ENCODE assay signal across 8 cellular contexts in the genomic region with DNA sequence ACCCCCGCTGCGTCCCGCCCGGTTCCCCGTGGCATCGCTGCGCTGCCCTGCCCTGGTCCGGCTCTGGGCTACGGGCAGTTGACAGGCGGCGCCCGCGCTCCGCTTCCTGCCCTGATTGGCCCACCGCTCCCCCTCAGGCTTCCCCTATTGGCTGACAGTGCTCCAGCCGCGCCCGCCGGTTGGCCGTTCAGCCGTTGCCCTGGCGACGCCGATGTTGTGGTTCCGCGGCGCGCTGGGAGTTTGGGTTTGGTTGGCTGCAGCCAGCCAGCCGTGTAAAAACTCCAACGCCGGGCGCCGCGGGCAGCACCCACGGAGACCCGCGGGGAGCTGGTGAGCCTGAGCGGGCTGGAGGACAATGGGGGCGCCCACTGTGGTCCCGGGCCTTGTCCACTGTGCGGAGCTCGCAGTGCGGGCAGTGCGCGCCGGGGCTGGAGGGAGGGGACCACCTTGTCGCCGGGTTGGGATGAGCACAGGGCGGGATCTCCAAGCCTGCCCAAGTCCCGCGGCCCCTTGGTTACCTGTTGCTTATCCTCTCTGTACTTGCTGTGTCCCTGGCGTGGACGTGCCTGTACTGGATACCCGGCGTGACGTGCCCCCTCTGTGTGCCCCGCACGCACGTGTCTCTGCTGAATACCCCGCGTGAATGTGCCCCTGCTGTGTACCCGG. TPM values are rescaled to one million over a fixed set of nuclear protein-coding genes. Genes with fewer than 3 reads are reported as not detected.
A peak's percentile ranks its signal among the peaks of the same experiment; 100 is the strongest.
DNase-seq lines count a peak whose midpoint lies in the region; ATAC-seq, FAIRE-seq and TF ChIP-seq lines count a peak whose summit lies in the region.

A gene (plus strand): TSS at position 243 of the 666 bp plus-strand sequence. CDS start 766 bp downstream, outside the sequence.

- peaks cover 0 to 20% (median 13%) of the 10 kb centered on the region in 4 experiments; a peak in 6 of 7 replicates for H3K4me1 ChIP-seq in H1 (replicated peaks in 1 of 4; ENCODE audit: control insufficient read depth in 3 of 4, insufficient read depth in 4 of 4, low read length in 3 of 4)
- H3K4me1 ChIP-seq in mesenchymal stem cell (ENCODE audit: control insufficient read depth, insufficient read depth, low read depth, low read length) = peaks cover 12% of the 10 kb centered on the region

- H3K9me3 ChIP-seq in H1 (ENCODE audit: insufficient read depth in 2 of 2, low read depth in 1 of 2, low read length in 1 of 2) (no peaks in the 10 kb centered on the region), mesenchymal stem cell (ENCODE audit: control insufficient read depth, low read length) (no peaks in the 10 kb centered on the region)

- TF ChIP-seq POLR2A in H1 (IDR thresholded peaks at IDR 0.05; ENCODE audit: control extremely low read depth in 1 of 2, low read depth in 2 of 2, low read length in 2 of 2) = no peak

- ATAC-seq in GM18909 (IDR thresholded peaks at IDR 0.05; ENCODE audit: poor library complexity, unreplicated experiment) = peak; percentile 98
- ATAC-seq in HG03139 (IDR thresholded peaks at IDR 0.05; ENCODE audit: unreplicated experiment) = peak; percentile 100

- H3K23ac ChIP-seq in H1 (ENCODE audit: insufficient read length) (no peak within 1 kb of the TSS), mesenchymal stem cell (ENCODE audit: low read length in 2 of 2) (peak within 1 kb of the TSS in 1 of 2 experiments; percentile 98)

- H4K5ac ChIP-seq in H1 (ENCODE audit: insufficient read length, low read depth, low read length) = no peak within 1 kb of the TSS

- no peak within 1 kb of the TSS for H2BK20ac ChIP-seq in H1 (ENCODE audit: low read length)

- H4K91ac ChIP-seq in H1 (replicated peaks; ENCODE audit: insufficient read length, low read length) (no peak within 1 kb of the TSS), mesenchymal stem cell (ENCODE audit: low read length) (no peak within 1 kb of the TSS)

- TF ChIP-seq CTCF in H1 (IDR thresholded peaks at IDR 0.05; ENCODE audit: control extremely low read depth in 1 of 3, insufficient read depth in 1 of 3, low read depth in 1 of 3, low read length in 3 of 3) = peak in 1 of 3 experiments; percentile 14; a peak in 1 of 4 replicates

- H3K18ac ChIP-seq in H1 (ENCODE audit: extremely low read depth, low read length) (no peak within 1 kb of the TSS), mesenchymal stem cell (ENCODE audit: low read depth in 1 of 2, low read length in 2 of 2) (no peak within 1 kb of the TSS)

- no peak within 1 kb of the TSS for H2BK120ac ChIP-seq in H1 (replicated peaks; ENCODE audit: low read depth, low read length)
- H2BK120ac ChIP-seq in mesenchymal stem cell (ENCODE audit: low read depth, low read length) = no peak within 1 kb of the TSS

- H3K4me2 ChIP-seq in H1 (ENCODE audit: insufficient read depth in 1 of 2, low read depth in 2 of 2, low read length in 2 of 2) (peak within 1 kb of the TSS; percentile 99 to 100), mesenchymal stem cell (ENCODE audit: low read length, poor library complexity, severe bottlenecking) (peak within 1 kb of the TSS; percentile 98)

- H2AFZ ChIP-seq in H1 (ENCODE audit: low read length) (no peak within 1 kb of the TSS; the same call in 1 of the 2 replicates), mesenchymal stem cell (ENCODE audit: low read depth, low read length) (peak within 1 kb of the TSS; percentile 95)

- DNase-seq in AG08396 (ENCODE audit: low spot score) (peak; percentile 98), NCI-H524 (lab: John Stamatoyannopoulos, UW) (peak; percentile 72 to 86), H1 (ENCODE audit: low read depth in 1 of 2, low spot score in 2 of 2) (peak; percentile 54 to 94), mesenchymal stem cell (peak; percentile 90)
- peak; percentile 63 to 69 (median 67) for DNase-seq in activated CD8-positive, alpha-beta memory T cell treated with anti-CD3 and anti-CD28 coated beads for 48 hours (ENCODE audit: low read depth in 2 of 3, low spot score in 2 of 3)
- DNase-seq in stimulated activated CD4-positive, alpha-beta T cell treated with anti-CD3 and anti-CD28 coated beads, TNF-alpha, amount 100 ng/mL, for 24 hours (ENCODE audit: low read depth in 3 of 3) = peak; percentile 73 to 84 (median 73)

- peak within 1 kb of the TSS in 2 of 4 experiments; percentile 45 to 74; a peak in 3 of 7 replicates for H3K9ac ChIP-seq in H1 (replicated peaks in 1 of 4; ENCODE audit: extremely low read depth in 1 of 4, low read depth in 3 of 4, low read length in 3 of 4)
- peak within 1 kb of the TSS; percentile 80 for H3K9ac ChIP-seq in mesenchymal stem cell (ENCODE audit: low read length)

- H3K4me3 ChIP-seq in H1 (ENCODE audit: extremely low read depth in 1 of 4, insufficient read depth in 2 of 4, low read depth in 3 of 4, low read length in 4 of 4) (peak within 1 kb of the TSS; percentile 39 to 81 (median 72)), mesenchymal stem cell (ENCODE audit: insufficient read depth in 1 of 2, low read depth in 1 of 2, low read length in 2 of 2) (peak within 1 kb of the TSS; percentile 68 to 82)

- H3K27me3 ChIP-seq in H1 (replicated peaks in 1 of 4; ENCODE audit: control insufficient read depth in 3 of 4, extremely low read depth in 1 of 4, insufficient read depth in 3 of 4, low read length in 3 of 4) (peaks cover 11 to 31% (median 25%) of the 10 kb centered on the region in 4 experiments), mesenchymal stem cell (ENCODE audit: control insufficient read depth in 1 of 2, insufficient read depth in 1 of 2, low read length in 2 of 2) (peaks cover 21 to 36% of the 10 kb centered on the region in 2 experiments)

- no peak for FAIRE-seq in H1 (lab: Jason Lieb, UNC)

- H4K8ac ChIP-seq in H1 (ENCODE audit: extremely low read depth, insufficient read depth, low read length) (peak within 1 kb of the TSS; percentile 40; the same call in 1 of the 2 replicates), mesenchymal stem cell (ENCODE audit: low read length) (no peak within 1 kb of the TSS)

- no peak for TF ChIP-seq EP300 in H1 (IDR thresholded peaks at IDR 0.05; ENCODE audit: borderline replicate concordance in 1 of 2, low read depth in 2 of 2, low read length in 2 of 2)

- CTCF ChIA-PET in H1 (lab: Charles Lee; ENCODE audit: partially characterized antibody) = no interaction called here

- WGBS in H1 (ENCODE audit: extremely low coverage in 1 of 2, insufficient coverage in 1 of 2, insufficient read length in 1 of 2, insufficient replicate concordance in 2 of 2, low coverage in 1 of 2, low lambda C conversion rate in 2 of 2, missing lambda C conversion rate in 1 of 2), 2 experiments = 2% methylated on average over 39 of the region's 62 CpGs; no CpG with 5 or more reads in 1 of the 2 experiments
- WGBS in mesenchymal stem cell = under 1% methylated on average over 57 of the region's 62 CpGs

- H2BK12ac ChIP-seq in H1 (ENCODE audit: low read depth, low read length) (peak within 1 kb of the TSS; percentile 69; the same call in 1 of the 2 replicates), mesenchymal stem cell (ENCODE audit: low read length in 2 of 2) (no peak within 1 kb of the TSS)

- H3K4ac ChIP-seq in H1 (replicated peaks; ENCODE audit: insufficient read length, low read depth, low read length) = no peak within 1 kb of the TSS
- no peak within 1 kb of the TSS for H3K4ac ChIP-seq in mesenchymal stem cell (ENCODE audit: low read depth in 1 of 2, low read length in 2 of 2)

- POLR2A ChIA-PET in H1 (lab: Charles Lee; ENCODE audit: partially characterized antibody) = interaction anchor here (0.9 to 1.5 kb wide), 2 partner anchors 54 to 56 kb away, joined by 3 to 8 read pairs; a partner anchor contains a TSS

- H3K79me2 ChIP-seq in H1 (ENCODE audit: control insufficient read depth in 1 of 2, insufficient read depth in 2 of 2, low read length in 2 of 2) = no peaks in the 10 kb centered on the region

- H3K79me1 ChIP-seq in H1 (ENCODE audit: low read depth, low read length) (no peaks in the 10 kb centered on the region), mesenchymal stem cell (replicated peaks; ENCODE audit: low read length, poor library complexity, severe bottlenecking) (no peaks in the 10 kb centered on the region)

- H2BK15ac ChIP-seq in H1 (ENCODE audit: low read length) (no peak within 1 kb of the TSS; the same call in 1 of the 2 replicates), mesenchymal stem cell (ENCODE audit: low read depth, poor library complexity, severe bottlenecking) (no peak within 1 kb of the TSS)

- H3K14ac ChIP-seq in H1 (ENCODE audit: insufficient read length) = no peak within 1 kb of the TSS
- H3K14ac ChIP-seq in mesenchymal stem cell (ENCODE audit: low read length in 2 of 2) = peak within 1 kb of the TSS in 1 of 2 experiments; percentile 87

- H4K20me1 ChIP-seq in H1 (replicated peaks in 1 of 2; ENCODE audit: control insufficient read depth in 1 of 2, insufficient read depth in 2 of 2, low read length in 2 of 2) = peaks cover 0 to 3% of the 10 kb centered on the region in 2 experiments

- H3K36me3 ChIP-seq in H1 (ENCODE audit: control insufficient read depth in 2 of 4, insufficient read depth in 4 of 4, low read length in 3 of 4) (no peaks in the 10 kb centered on the region), mesenchymal stem cell (ENCODE audit: control insufficient read depth in 1 of 2, insufficient read depth in 2 of 2, low read depth in 1 of 2, low read length in 2 of 2) (no peaks in the 10 kb centered on the region)

- H3K27ac ChIP-seq in H1 (ENCODE audit: low read depth, low read length) = no peak within 1 kb of the TSS
- no peak within 1 kb of the TSS for H3K27ac ChIP-seq in mesenchymal stem cell (ENCODE audit: low read length, poor library complexity, severe bottlenecking)

- no peak within 1 kb of the TSS for H2AK5ac ChIP-seq in H1 (ENCODE audit: low read depth, low read length)
- no peak within 1 kb of the TSS for H2AK5ac ChIP-seq in mesenchymal stem cell (ENCODE audit: low read length, severe bottlenecking)

- peaks cover 16% of the 10 kb centered on the region for H3K23me2 ChIP-seq in H1 (ENCODE audit: low read depth, low read length)

- TF ChIP-seq RAD21 in H1 (IDR thresholded peaks at IDR 0.05 in 1 of 2, conservative IDR thresholded peaks at IDR 0.05 in 1 of 2; ENCODE audit: low read depth in 2 of 2, low read length in 2 of 2) = peak in 1 of 2 experiments; percentile 8; a peak in 1 of 4 replicates

- no peak within 1 kb of the TSS for H3K56ac ChIP-seq in H1 (replicated peaks; ENCODE audit: insufficient read length, low read depth, low read length)

- H2BK5ac ChIP-seq in H1 (ENCODE audit: low read depth, low read length) (no peak within 1 kb of the TSS), mesenchymal stem cell (ENCODE audit: low read depth, low read length, poor library complexity, severe bottlenecking) (no peak within 1 kb of the TSS)

RNA-seq across cellular contexts. Expression of the gene that starts here (rescaled TPM):
- total RNA-seq in H1 (2021; fragmentation: NEBNext Ultra II Directional; extraction: Animal tissue kit (Norgen Biotek cat#: 25700)) = 0.27 and 0.56 TPM in 2 replicates
- polyA plus RNA-seq in H1 (2011; rRNA removed) = 0.08 and 0.25 TPM in 2 replicates
- polyA plus RNA-seq in H1 (2011; cell fraction: cytosol; rRNA removed) = 0.27 TPM
- 0.57 TPM for polyA plus RNA-seq in H1 (2011; cell fraction: nucleus; rRNA removed)
- 0.08 to 0.43 TPM (median 0.18 TPM) in 3 of 4 replicates, not detected in the other for polyA plus RNA-seq in H1 (2012, experiment 1 of 2)
- not detected for polyA plus RNA-seq in H1 (2012, experiment 2 of 2)
- 0.30 TPM for polyA plus RNA-seq in H1 (2013, experiment 1 of 2)
- 0.24 TPM for polyA plus RNA-seq in H1 (2013, experiment 2 of 2)
- polyA minus RNA-seq in H1 (2011; rRNA and poly(A)+ RNA removed) = 0.10 and 0.19 TPM in 2 replicates
- polyA minus RNA-seq in H1 (2011; cell fraction: cytosol; rRNA and poly(A)+ RNA removed) = not detected
- polyA minus RNA-seq in H1 (2011; cell fraction: nucleus; rRNA and poly(A)+ RNA removed) = 0.40 TPM
- not detected for polyA plus RNA-seq in mesenchymal stem cell (2013, experiment 1 of 2)
- not detected for polyA plus RNA-seq in mesenchymal stem cell (2013, experiment 2 of 2)

Comparison
In these comparisons a context has a peak if more than half of its experiments do, and no peak if none do; other contexts are left out.
1. Peak in DNase-seq, H3K4me3 ChIP-seq and H3K4me2 ChIP-seq in H1; RNA of the gene not detected or under 1 TPM.